11 cellular contexts compared by ENCODE assay signal in the genomic region with DNA sequence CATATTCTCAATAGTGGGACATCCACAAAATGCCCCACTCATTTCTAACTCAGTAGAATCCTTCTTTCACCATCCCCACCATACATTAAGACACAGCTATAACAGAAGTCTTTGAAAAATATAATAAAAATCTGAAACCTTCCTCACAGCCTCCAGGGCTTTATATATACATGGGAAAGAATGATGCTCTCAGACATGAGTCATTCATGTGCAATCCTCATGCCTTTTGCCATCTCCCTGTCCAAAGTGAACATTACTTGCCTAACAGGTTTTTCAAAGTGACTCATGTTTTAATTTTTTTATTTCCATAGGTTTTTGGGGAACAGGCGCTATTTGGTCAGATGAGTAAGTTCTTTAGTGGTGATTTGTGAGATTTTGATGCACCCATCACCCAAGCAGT.
DNase-seq lines count a peak whose midpoint lies in the region.
"Had no signal": no experiment of that assay in that cellular context is flagged by ENCODE, and none has a peak within 500 bp of the region (broad histone marks: within the 10 kb centered on the region; RNA-seq: fewer than 3 reads in every experiment).

No MANE protein-coding gene starts in this region.

- H3K18ac ChIP-seq in trophoblast cell (ENCODE audit: low read length) = no peak overlapping the region

- no CpG with 5 or more reads among the region's 1 CpG for WGBS in trophoblast cell (ENCODE audit: extremely low coverage, insufficient coverage, insufficient read length)

- H4K91ac ChIP-seq in trophoblast cell (ENCODE audit: low read depth, low read length) = no peak overlapping the region

- no peak overlapping the region for H2BK12ac ChIP-seq in trophoblast cell (ENCODE audit: low read length)

- no peaks in the 10 kb centered on the region for H3K36me3 ChIP-seq in trophoblast cell (ENCODE audit: control insufficient read depth in 1 of 2, insufficient read depth in 2 of 2, low read length in 2 of 2)
- H3K36me3 ChIP-seq: SJSA1 had no signal

- no peak overlapping the region for H2AFZ ChIP-seq in trophoblast cell (ENCODE audit: insufficient read depth, low read length, poor library complexity)

- no peak overlapping the region for H3K23ac ChIP-seq in trophoblast cell (ENCODE audit: low read length)

- H3K4me1 ChIP-seq in trophoblast cell (ENCODE audit: control insufficient read depth in 1 of 2, insufficient read depth in 2 of 2, low read length in 2 of 2) = peaks cover 6 to 10% of the 10 kb centered on the region in 2 experiments
- H3K4me1 ChIP-seq: SJSA1 had no signal

- no peak overlapping the region for H2BK5ac ChIP-seq in trophoblast cell (ENCODE audit: low read depth, low read length, poor library complexity)

- no peak overlapping the region for H3K14ac ChIP-seq in trophoblast cell (ENCODE audit: low read length)

- H2AK5ac ChIP-seq in trophoblast cell (ENCODE audit: low read length) = no peak overlapping the region

- DNase-seq in H4 (ENCODE audit: low spot score) = peak; percentile 19
- peak; percentile 23 for DNase-seq in NCI-H2196 (lab: John Stamatoyannopoulos, UW; ENCODE audit: unreplicated experiment)
- peak; percentile 52 for DNase-seq in dedifferentiated amniotic fluid mesenchymal stem cell (ENCODE audit: extremely low spot score)
- DNase-seq in trophoblast cell = peak; percentile 68 to 94
- DNase-seq in T-helper 2 cell = no peak
- no peak for DNase-seq in SKM-1 treated with dmso at 0.1 percent for 144 hours (lab: John Stamatoyannopoulos, UW; ENCODE audit: unreplicated experiment)
- DNase-seq in NCI-H146 treated with DMSO at 0.1 percent for 48 hours (lab: John Stamatoyannopoulos, UW; ENCODE audit: unreplicated experiment) = no peak
- DNase-seq in NCI-H1930 (lab: John Stamatoyannopoulos, UW) = no peak
- DNase-seq: left cardiac atrium, posterior cingulate gyrus had no signal

- H3K4ac ChIP-seq in trophoblast cell (ENCODE audit: low read depth, low read length) = no peak overlapping the region

- peaks cover 5% of the 10 kb centered on the region for H3K79me1 ChIP-seq in trophoblast cell (ENCODE audit: low read length)

- H3K4me3 ChIP-seq in trophoblast cell (ENCODE audit: low read depth, low read length) = no peak overlapping the region
- H3K4me3 ChIP-seq: SJSA1 had no signal

- no peak overlapping the region for H3K4me2 ChIP-seq in trophoblast cell (ENCODE audit: low read length)

- H3K9ac ChIP-seq in trophoblast cell (ENCODE audit: low read length) = no peak overlapping the region

- H4K12ac ChIP-seq in trophoblast cell (ENCODE audit: low read depth, low read length) = no peak overlapping the region

- H3K9me3 ChIP-seq in trophoblast cell (ENCODE audit: insufficient read depth, low read depth, low read length) = no peaks in the 10 kb centered on the region
- H3K9me3 ChIP-seq: SJSA1 had no signal

- H3K27ac ChIP-seq in trophoblast cell (ENCODE audit: low read depth, low read length) = peak overlapping the region; percentile 37
- H3K27ac ChIP-seq: SJSA1 had no signal

- no peak overlapping the region for H4K8ac ChIP-seq in trophoblast cell (ENCODE audit: low read depth, low read length)

- H3K79me2 ChIP-seq in trophoblast cell (ENCODE audit: control insufficient read depth, insufficient read depth, low read length, poor library complexity) = peaks cover 2% of the 10 kb centered on the region

- H3K27me3 ChIP-seq in trophoblast cell (ENCODE audit: insufficient read depth, low read length) = no peaks in the 10 kb centered on the region
- H3K27me3 ChIP-seq: SJSA1 had no signal

- H2BK120ac ChIP-seq in trophoblast cell (ENCODE audit: insufficient read depth, low read length, poor library complexity) = no peak overlapping the region

Comparison
In these comparisons a context has a peak if more than half of its experiments do, and no peak if none do; other contexts are left out.
1. DNase-seq: peak in H4 (single experiment), NCI-H2196 (single experiment), dedifferentiated amniotic fluid mesenchymal stem cell (single experiment) and trophoblast cell (2 of 2); none in T-helper 2 cell (0 of 5), SKM-1 treated with dmso at 0.1 percent for 144 hours (single experiment), NCI-H146 treated with DMSO at 0.1 percent for 48 hours (single experiment) and NCI-H1930 (0 of 2).